In genomic region chr3:194872669-194872977, GRCh38 we compare ENCODE assay signal across 13 cellular contexts.
DNase-seq lines count a peak whose midpoint lies in the region; ATAC-seq, FAIRE-seq and TF ChIP-seq lines count a peak whose summit lies in the region.
"Had no signal": no experiment of that assay in that cellular context is flagged by ENCODE, and none has a peak within 500 bp of the region (broad histone marks: within the 10 kb centered on the region; RNA-seq: fewer than 3 reads in every experiment).

No MANE protein-coding gene starts in this region.

- H3K9me1 ChIP-seq in endothelial cell of umbilical vein (replicated peaks; ENCODE audit: control insufficient read depth, extremely low read depth, insufficient read depth, low read length): no peaks in the 10 kb centered on the region

- H3K4me1 ChIP-seq in NT2/D1 (ENCODE audit: insufficient read depth, insufficient read length) (peaks cover 19% of the 10 kb centered on the region), endothelial cell of umbilical vein (ENCODE audit: control insufficient read depth, extremely low read depth, insufficient read depth, low read length) (peaks cover 40% of the 10 kb centered on the region)

- H2AFZ ChIP-seq in endothelial cell of umbilical vein (ENCODE audit: low read depth, low read length): peak overlapping the region; percentile 44

- no peak for TF ChIP-seq CTCF in endothelial cell of umbilical vein (IDR thresholded peaks at IDR 0.05; ENCODE audit: extremely low read depth in 1 of 2, insufficient read depth in 1 of 2, low read depth in 1 of 2, low read length in 2 of 2)
- no peak for TF ChIP-seq CTCF in nephron progenitor cell (IDR thresholded peaks at IDR 0.05)

- dilution Hi-C loops in endothelial cell of umbilical vein (cut with MboI; ENCODE audit: extremely low pct_ligation_motif_present, low sequenced_read_pairs): no loop called here

- H3K27me3 ChIP-seq in NT2/D1 (ENCODE audit: insufficient read depth, insufficient read length): no peaks in the 10 kb centered on the region
- H3K27me3 ChIP-seq in endothelial cell of umbilical vein (ENCODE audit: control insufficient read depth in 2 of 2, insufficient read depth in 2 of 2, low read length in 2 of 2): no peaks in the 10 kb centered on the region

- H3K9me3 Mint-ChIP-seq in nephron progenitor cell: peaks cover 4% of the 10 kb centered on the region
- H3K9me3 Mint-ChIP-seq: stimulated activated memory B cell treated with anti-CD40 and anti-IgM and Interleukin-4, amounts not matched to agents 10 μg/mL and 1 μg/mL and 100 μg/mL, for 72 hours had no signal

- H3K4me1 Mint-ChIP-seq in nephron progenitor cell: peaks cover 41% of the 10 kb centered on the region

- TF ChIP-seq POLR2A in endothelial cell of umbilical vein (IDR thresholded peaks at IDR 0.05; ENCODE audit: low read depth, low read length): no peak
- no peak for TF ChIP-seq POLR2A in GM12892 (IDR thresholded peaks at IDR 0.05; ENCODE audit: low read depth, low read length)

- H3K79me2 ChIP-seq in endothelial cell of umbilical vein (ENCODE audit: control insufficient read depth, insufficient read depth, low read length): no peaks in the 10 kb centered on the region

- H3K4me2 ChIP-seq in endothelial cell of umbilical vein (ENCODE audit: insufficient read depth, low read length): no peak overlapping the region

- H3K36me3 ChIP-seq in NT2/D1 (ENCODE audit: insufficient read depth, insufficient read length, low read length) (no peaks in the 10 kb centered on the region), endothelial cell of umbilical vein (ENCODE audit: control insufficient read depth in 2 of 2, extremely low read depth in 1 of 2, insufficient read depth in 2 of 2, low read length in 2 of 2) (no peaks in the 10 kb centered on the region)

- H3K36me3 Mint-ChIP-seq in nephron progenitor cell (ENCODE audit: low read depth): no peaks in the 10 kb centered on the region
- H3K36me3 Mint-ChIP-seq: stimulated activated memory B cell treated with anti-CD40 and anti-IgM and Interleukin-4, amounts not matched to agents 10 μg/mL and 1 μg/mL and 100 μg/mL, for 72 hours had no signal

- peak overlapping the region; percentile 20 for H3K4me3 Mint-ChIP-seq in nephron progenitor cell

- peak; percentile 68 for FAIRE-seq in endothelial cell of umbilical vein (lab: Jason Lieb, UNC)
- FAIRE-seq in GM12892 (lab: Jason Lieb, UNC): no peak
- no peak for FAIRE-seq in GM19239 (lab: Jason Lieb, UNC)
- FAIRE-seq: small intestine had no signal

- H3K27ac Mint-ChIP-seq in nephron progenitor cell: no peak overlapping the region

- peak overlapping the region; percentile 87 for H3K9ac ChIP-seq in NT2/D1 (ENCODE audit: insufficient read length, low read depth)
- H3K9ac ChIP-seq in endothelial cell of umbilical vein (replicated peaks; ENCODE audit: extremely low read depth, insufficient read depth, low read length): no peak overlapping the region

- no TSS peak for BruUV-seq in endothelial cell of umbilical vein (replicated peaks; lab: Mats Ljungman, UMichigan)

- no peak for ATAC-seq in GM18858 (IDR thresholded peaks at IDR 0.05; ENCODE audit: unreplicated experiment)

- peaks cover 27% of the 10 kb centered on the region for H3K27me3 Mint-ChIP-seq in nephron progenitor cell (ENCODE audit: low read depth, poor library complexity)

- H3K9me3 ChIP-seq in NT2/D1 (ENCODE audit: insufficient read depth, low read length): peaks cover 10% of the 10 kb centered on the region
- H3K9me3 ChIP-seq in endothelial cell of umbilical vein (replicated peaks; ENCODE audit: control insufficient read depth, insufficient read depth, low read length): no peaks in the 10 kb centered on the region

- no peaks in the 10 kb centered on the region for H4K20me1 ChIP-seq in endothelial cell of umbilical vein (replicated peaks; ENCODE audit: control insufficient read depth, extremely low read depth, insufficient read depth, low read length)

- peak overlapping the region; percentile 73 for H3K27ac ChIP-seq in endothelial cell of umbilical vein (ENCODE audit: insufficient read depth, low read depth, low read length)

- DNase-seq in EH (ENCODE audit: low read depth): peak; percentile 84
- peak; percentile 60 for DNase-seq in NT2/D1 (ENCODE audit: low read depth, low spot score)
- DNase-seq in endothelial cell of umbilical vein (ENCODE audit: low read depth, low spot score): peak; percentile 6
- DNase-seq in nephron progenitor cell: no peak
- no peak for DNase-seq in NCI-H2081 (lab: John Stamatoyannopoulos, UW)
- no peak for DNase-seq in GM12892 (ENCODE audit: insufficient read length)
- no peak for DNase-seq in GM19239 (ENCODE audit: insufficient read length, low spot score)
- DNase-seq: activated effector memory CD4-positive, alpha-beta T cell treated with Interleukin-2 at 50 U/mL for 16 hours; DMS53; NCI-H526 had no signal

- H3K4me3 ChIP-seq in NT2/D1 (ENCODE audit: insufficient read length, low read depth): peak overlapping the region; percentile 40
- H3K4me3 ChIP-seq in endothelial cell of umbilical vein (replicated peaks in 1 of 3; ENCODE audit: insufficient read depth in 1 of 3, low read depth in 1 of 3, low read length in 3 of 3): no peak overlapping the region

- intact Hi-C loops in endothelial cell of umbilical vein (cut with micrococcal nuclease): no loop called here

- POLR2A ChIA-PET in endothelial cell of umbilical vein (lab: Charles Lee): no interaction called here

- CTCF ChIA-PET in endothelial cell of umbilical vein (lab: Charles Lee): no interaction called here

TF ChIP-seq in endothelial cell of umbilical vein, 7 proteins besides CTCF, POLR2A, EP300 and RAD21:
- no peak for TF ChIP-seq FOS (IDR thresholded peaks at IDR 0.05; ENCODE audit: borderline replicate concordance, insufficient read depth, low read length)
- TF ChIP-seq EZH2 (IDR thresholded peaks at IDR 0.05; ENCODE audit: borderline replicate concordance, low read depth, low read length, severe bottlenecking): no peak
- no peak for TF ChIP-seq GATA2 (IDR thresholded peaks at IDR 0.05; ENCODE audit: insufficient read depth, insufficient read length, low read depth, low read length)
- no peak for TF ChIP-seq JUN (IDR thresholded peaks at IDR 0.05; ENCODE audit: borderline replicate concordance, insufficient read depth, insufficient read length, low read depth)
- TF ChIP-seq MYC (IDR thresholded peaks at IDR 0.05; ENCODE audit: low read depth, low read length): no peak
- no peak for TF ChIP-seq POLR2AphosphoS5 (IDR thresholded peaks at IDR 0.05; ENCODE audit: insufficient read depth, low read depth, low read length)
- no peak for TF ChIP-seq MAX (IDR thresholded peaks at IDR 0.05; ENCODE audit: insufficient read depth, insufficient read length)

Comparison
In these comparisons a context has a peak if more than half of its experiments do, and no peak if none do; other contexts are left out.
1. DNase-seq: peak in EH (single experiment), NT2/D1 (single experiment) and endothelial cell of umbilical vein (single experiment); none in nephron progenitor cell (single experiment), NCI-H2081 (0 of 2), GM12892 (single experiment) and GM19239 (single experiment).